8 cellular contexts compared by ENCODE assay signal in genomic region chr5:14264605-14265316, GRCh38.
A peak's percentile ranks its signal among the peaks of the same experiment; 100 is the strongest.
DNase-seq lines count a peak whose midpoint lies in the region; ATAC-seq and TF ChIP-seq lines count a peak whose summit lies in the region.

No MANE protein-coding gene starts in this region.

- H3K4me1 Mint-ChIP-seq in naive B cell, result peaks cover 53 to 67% (median 65%) of the 10 kb centered on the region in 3 donors
- H3K4me1 Mint-ChIP-seq in stimulated activated memory B cell treated with anti-CD40 and anti-IgM and Interleukin-4, amounts not matched to agents 10 μg/mL and 1 μg/mL and 100 μg/mL, for 72 hours, result peaks cover 63% of the 10 kb centered on the region

- DNase-seq in DMS 273 (lab: John Stamatoyannopoulos, UW; ENCODE audit: unreplicated experiment) (peak; percentile 99), HT-29 (ENCODE audit: low spot score) (peak; percentile 95), NOMO-1 treated with DMSO at 0.1 percent for 48 hours (lab: John Stamatoyannopoulos, UW; ENCODE audit: unreplicated experiment) (peak; percentile 94), erythroblast (lab: John Stamatoyannopoulos, UW) (peak; percentile 89 to 91), naive B cell (peak; percentile 78)
- DNase-seq in activated T-cell treated with anti-CD3 and anti-CD28 coated beads, Interleukin-2, amount 50 U/mL, for 1 hour, result peak; percentile 73

- H3K27me3 Mint-ChIP-seq in naive B cell, result no peaks in the 10 kb centered on the region
- H3K27me3 Mint-ChIP-seq in stimulated activated memory B cell treated with anti-CD40 and anti-IgM and Interleukin-4, amounts not matched to agents 10 μg/mL and 1 μg/mL and 100 μg/mL, for 72 hours, result no peaks in the 10 kb centered on the region

- ATAC-seq in GM21390 (IDR thresholded peaks at IDR 0.05; ENCODE audit: unreplicated experiment) (peak; percentile 89), naive B cell (ENCODE audit: low read depth in 2 of 2) (peak; percentile 98)
- ATAC-seq in stimulated activated memory B cell treated with anti-CD40 and anti-IgM and Interleukin-4, amounts not matched to agents 10 μg/mL and 1 μg/mL and 100 μg/mL, for 72 hours, result peak; percentile 95

- no peak for TF ChIP-seq POLR2A in erythroblast (IDR thresholded peaks at IDR 0.05; ENCODE audit: low read length)

- H3K9me3 Mint-ChIP-seq in naive B cell, result no peaks in the 10 kb centered on the region
- H3K9me3 Mint-ChIP-seq in stimulated activated memory B cell treated with anti-CD40 and anti-IgM and Interleukin-4, amounts not matched to agents 10 μg/mL and 1 μg/mL and 100 μg/mL, for 72 hours, result no peaks in the 10 kb centered on the region

- H3K36me3 Mint-ChIP-seq in naive B cell, result no peaks in the 10 kb centered on the region
- H3K36me3 Mint-ChIP-seq in stimulated activated memory B cell treated with anti-CD40 and anti-IgM and Interleukin-4, amounts not matched to agents 10 μg/mL and 1 μg/mL and 100 μg/mL, for 72 hours, result no peaks in the 10 kb centered on the region

- peak overlapping the region; percentile 60 to 95 (median 83) for H3K4me3 Mint-ChIP-seq in naive B cell
- H3K4me3 Mint-ChIP-seq in stimulated activated memory B cell treated with anti-CD40 and anti-IgM and Interleukin-4, amounts not matched to agents 10 μg/mL and 1 μg/mL and 100 μg/mL, for 72 hours, result peak overlapping the region; percentile 65

- peak overlapping the region in 5 of 6 donors; percentile 27 to 95 (median 73) for H3K27ac Mint-ChIP-seq in naive B cell
- H3K27ac Mint-ChIP-seq in stimulated activated memory B cell treated with anti-CD40 and anti-IgM and Interleukin-4, amounts not matched to agents 10 μg/mL and 1 μg/mL and 100 μg/mL, for 72 hours, result no peak overlapping the region

Comparison
In these comparisons a context has a peak if more than half of its experiments do, and no peak if none do; other contexts are left out.
1. Peak in every context shown above with its lines: DNase-seq and ATAC-seq.